In genomic region chr1:12173631-12174121, GRCh38 we compare ENCODE assay signal across 8 cellular contexts. TPM values are rescaled to one million over a fixed set of nuclear protein-coding genes. Genes with fewer than 3 reads are reported as not detected.
DNase-seq lines count a peak whose midpoint lies in the region; ATAC-seq, FAIRE-seq and TF ChIP-seq lines count a peak whose summit lies in the region.

No MANE protein-coding gene starts in this region.

- intact Hi-C loops in dorsolateral prefrontal cortex (cut with DNase I): no loop called here

- FAIRE-seq in small intestine (lab: Jason Lieb, UNC) (no peak), D721Med (lab: Jason Lieb, UNC) (no peak)

- 45 to 77% (median 55%) methylated on average over 10 to 11 of the region's 11 CpGs for WGBS in small intestine, 3 donors

- H3K36me3 ChIP-seq in GM06990 (ENCODE audit: control insufficient read depth, insufficient read depth, low read length): peaks cover 5% of the 10 kb centered on the region; the same call in 1 of the 2 replicates
- H3K36me3 ChIP-seq in small intestine (ENCODE audit: control insufficient read depth in 2 of 2, insufficient read depth in 2 of 2, low read length in 2 of 2): no peaks in the 10 kb centered on the region

- ATAC-seq in HG03095 (IDR thresholded peaks at IDR 0.05; ENCODE audit: unreplicated experiment) (no peak), HG02678 (IDR thresholded peaks at IDR 0.05; ENCODE audit: unreplicated experiment) (no peak)

- H3K4me3 ChIP-seq in GM06990 (replicated peaks; ENCODE audit: low read depth, low read length): no peak overlapping the region
- H3K4me3 ChIP-seq in dorsolateral prefrontal cortex: no peak overlapping the region
- H3K4me3 ChIP-seq in small intestine (ENCODE audit: low read depth in 1 of 2, low read length in 2 of 2): no peak overlapping the region

- H3K4me1 ChIP-seq in small intestine (ENCODE audit: control insufficient read depth in 2 of 2, insufficient read depth in 1 of 2, low read depth in 1 of 2, low read length in 1 of 2): peaks cover 3 to 8% of the 10 kb centered on the region in 2 donors

- H3K27ac ChIP-seq in dorsolateral prefrontal cortex (peak overlapping the region in 41 of 59 donors; percentile 7 to 85 (median 59)), small intestine (ENCODE audit: low read depth in 1 of 2, low read length in 1 of 2) (peak overlapping the region; percentile 56 to 72)

- no peaks in the 10 kb centered on the region for H3K9me3 ChIP-seq in small intestine (ENCODE audit: control insufficient read depth, low read depth)

- peak; percentile 63 for DNase-seq in GM06990 (ENCODE audit: extremely low read depth, insufficient read length)
- peak; percentile 90 to 97 for DNase-seq in activated CD4-positive, alpha-beta T cell treated with anti-CD3 and anti-CD28 coated beads for 4 hours
- DNase-seq in dorsolateral prefrontal cortex: peak in 3 of 10 donors; percentile 17 to 53 (median 37)
- DNase-seq in small intestine: peak; percentile 74
- no peak for DNase-seq in D721Med (ENCODE audit: insufficient read length, low spot score)
- DNase-seq in LoVo (ENCODE audit: low spot score): no peak

- no peaks in the 10 kb centered on the region for H3K27me3 ChIP-seq in GM06990 (replicated peaks; ENCODE audit: control insufficient read depth, insufficient read depth, low read length)
- H3K27me3 ChIP-seq in dorsolateral prefrontal cortex: peaks cover 0 to 14% (median 0%) of the 10 kb centered on the region in 45 donors
- H3K27me3 ChIP-seq in small intestine (ENCODE audit: control insufficient read depth in 2 of 2, insufficient read depth in 2 of 2, low read length in 2 of 2): no peaks in the 10 kb centered on the region

- TF ChIP-seq CTCF in GM06990 (IDR thresholded peaks at IDR 0.05; ENCODE audit: insufficient read depth, low read length, poor library complexity, severe bottlenecking) (no peak), dorsolateral prefrontal cortex (IDR thresholded peaks at IDR 0.05 in 54 of 56, conservative IDR thresholded peaks at IDR 0.05 in 2 of 56; ENCODE audit: low read depth in 1 of 56, partially characterized antibody in 56 of 56) (no peak), D721Med (IDR thresholded peaks at IDR 0.05; ENCODE audit: insufficient read depth, missing control alignments) (no peak)

RNA-seq across cellular contexts. Expression of gene TNFRSF1B, which starts 6.9 kb away (rescaled TPM):
- total RNA-seq in dorsolateral prefrontal cortex: 10 to 100 TPM in 84 of 120 experiments, 1 to 10 TPM in 36; 4.0 to 43.8 (median 13.0) TPM
- polyA plus RNA-seq in small intestine: 10 to 100 TPM; 17.2 to 30.4 (median 20.0) TPM

RNA-seq across cellular contexts. Expression of gene VPS13D, which starts 56.2 kb away (rescaled TPM):
- total RNA-seq in dorsolateral prefrontal cortex: 100 to 1,000 TPM in 119 of 120 experiments, 10 to 100 TPM in 1; 83.9 to 199 (median 129) TPM
- 10 to 100 TPM; 15.9 to 21.5 (median 16.2) TPM for polyA plus RNA-seq in small intestine

Comparison
In these comparisons a context has a peak if more than half of its experiments do, and no peak if none do; other contexts are left out.
1. DNase-seq: peak in GM06990 (single experiment), activated CD4-positive, alpha-beta T cell treated with anti-CD3 and anti-CD28 coated beads for 4 hours (2 of 2) and small intestine (single experiment); none in D721Med (single experiment) and LoVo (single experiment).